15 cellular contexts compared by ENCODE assay signal in the genomic region with DNA sequence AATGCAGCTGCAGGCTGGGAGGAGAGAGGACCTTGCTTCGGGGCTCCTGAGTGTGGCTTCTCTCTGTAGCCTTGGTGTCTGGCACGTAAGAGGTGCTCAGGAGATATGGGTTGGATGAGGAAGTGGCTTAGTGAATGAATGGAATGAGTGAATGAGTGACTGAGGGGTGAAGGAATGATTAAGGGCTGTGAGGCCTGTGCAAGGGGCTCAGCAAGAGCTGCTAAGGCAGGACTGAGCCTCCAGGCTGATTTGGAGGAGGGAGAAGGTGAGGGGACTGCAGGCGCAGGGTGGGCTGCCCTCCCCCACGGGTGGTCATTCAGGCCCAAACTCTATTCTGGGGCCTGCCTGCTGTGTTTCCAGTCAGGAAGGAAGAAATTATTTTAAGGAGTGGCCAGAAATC. TPM values are rescaled to one million over a fixed set of nuclear protein-coding genes. Genes with fewer than 3 reads are reported as not detected.
DNase-seq lines count a peak whose midpoint lies in the region; ATAC-seq, FAIRE-seq and TF ChIP-seq lines count a peak whose summit lies in the region.
"Had no signal": no experiment of that assay in that cellular context is flagged by ENCODE, and none has a peak within 500 bp of the region (broad histone marks: within the 10 kb centered on the region; RNA-seq: fewer than 3 reads in every experiment).

No MANE protein-coding gene starts in this region.

- no peaks in the 10 kb centered on the region for H3K36me3 Mint-ChIP-seq in progenitor cell of endocrine pancreas (ENCODE audit: insufficient read depth)
- H3K36me3 Mint-ChIP-seq in natural killer cell, result no peaks in the 10 kb centered on the region
- H3K36me3 Mint-ChIP-seq: CD4-positive, CD25-positive, alpha-beta regulatory T cell had no signal

- in situ Hi-C loops in HepG2 (cut with HindIII; ENCODE audit: extremely low pct_ligation_motif_present, low pct_unique_long_range_greater_than_20kb), result no loop called here

- FAIRE-seq in HepG2 (lab: Jason Lieb, UNC) (no peak), H1 (lab: Jason Lieb, UNC) (no peak)
- FAIRE-seq: A549, GM19239 had no signal

- H4K91ac ChIP-seq in H1 (replicated peaks; ENCODE audit: insufficient read length, low read length), result no peak overlapping the region

- H3K23me2 ChIP-seq in H1 (ENCODE audit: low read depth, low read length), result no peaks in the 10 kb centered on the region; the same call in 1 of the 2 replicates

- H3K4me3 ChIP-seq in HepG2 (replicated peaks in 1 of 3; ENCODE audit: insufficient read depth in 1 of 3, low read depth in 2 of 3, low read length in 3 of 3), result no peak overlapping the region
- no peak overlapping the region for H3K4me3 ChIP-seq in right lobe of liver
- no peak overlapping the region for H3K4me3 ChIP-seq in H1 (ENCODE audit: extremely low read depth in 1 of 4, insufficient read depth in 2 of 4, low read depth in 3 of 4, low read length in 4 of 4)
- H3K4me3 ChIP-seq: A549, Peyer's patch had no signal

- DNase-seq in HepG2 (ENCODE audit: low spot score), result no peak
- no peak for DNase-seq in right lobe of liver
- DNase-seq in H1 (ENCODE audit: low read depth in 1 of 2, low spot score in 2 of 2), result no peak
- DNase-seq in progenitor cell of endocrine pancreas (ENCODE audit: low spot score, unreplicated experiment), result no peak
- no peak for DNase-seq in natural killer cell
- DNase-seq in activated CD4-positive, alpha-beta T cell treated with anti-CD3 and anti-CD28 coated beads for 48 hours, result no peak
- DNase-seq: CD4-positive, CD25-positive, alpha-beta regulatory T cell; NCI-H187 treated with DMSO at 0.1 percent for 48 hours; NCI-H2171 treated with DMSO at 0.1 percent for 48 hours; NCI-H82; Peyer's patch; Right ventricle myocardium superior had no signal

- H3K56ac ChIP-seq in H1 (replicated peaks; ENCODE audit: insufficient read length, low read depth, low read length), result no peak overlapping the region

- H2BK20ac ChIP-seq in H1 (ENCODE audit: low read length), result no peak overlapping the region

- no peak overlapping the region for H2BK5ac ChIP-seq in H1 (ENCODE audit: low read depth, low read length)

- TF ChIP-seq EP300 in HepG2 (IDR thresholded peaks at IDR 0.05; ENCODE audit: low read depth in 2 of 2, low read length in 2 of 2) (no peak), HepG2 (CRISPR knock-in tag; IDR thresholded peaks at IDR 0.05; ENCODE audit: borderline replicate concordance) (no peak), H1 (IDR thresholded peaks at IDR 0.05; ENCODE audit: borderline replicate concordance in 1 of 2, low read depth in 2 of 2, low read length in 2 of 2) (no peak)

- no peak overlapping the region for H3K14ac ChIP-seq in H1 (ENCODE audit: insufficient read length)

- H3K4me3 Mint-ChIP-seq in progenitor cell of endocrine pancreas (ENCODE audit: low read depth) (no peak overlapping the region), natural killer cell (no peak overlapping the region)
- H3K4me3 Mint-ChIP-seq: CD4-positive, CD25-positive, alpha-beta regulatory T cell had no signal

- H3K23ac ChIP-seq in H1 (ENCODE audit: insufficient read length), result no peak overlapping the region

- H3K4me1 Mint-ChIP-seq in progenitor cell of endocrine pancreas (ENCODE audit: low read depth) (peaks cover 5% of the 10 kb centered on the region), natural killer cell (peaks cover 0 to 13% of the 10 kb centered on the region in 2 donors)

- H3K79me1 ChIP-seq in H1 (ENCODE audit: low read depth, low read length), result no peaks in the 10 kb centered on the region

- H3K36me3 ChIP-seq in HepG2 (replicated peaks in 1 of 2; ENCODE audit: control insufficient read depth in 1 of 2, insufficient read depth in 2 of 2, low read length in 2 of 2) (no peaks in the 10 kb centered on the region), right lobe of liver (no peaks in the 10 kb centered on the region), H1 (ENCODE audit: control insufficient read depth in 2 of 4, insufficient read depth in 4 of 4, low read length in 3 of 4) (no peaks in the 10 kb centered on the region)
- H3K36me3 ChIP-seq: Peyer's patch had no signal

- H3K9ac ChIP-seq in HepG2 (ENCODE audit: insufficient read depth, low read depth, low read length) (no peak overlapping the region), H1 (replicated peaks in 1 of 4; ENCODE audit: extremely low read depth in 1 of 4, low read depth in 3 of 4, low read length in 3 of 4) (no peak overlapping the region)

- H2BK12ac ChIP-seq in H1 (ENCODE audit: low read depth, low read length), result no peak overlapping the region

- CTCF ChIA-PET in HepG2 (lab: Yijun Ruan, JAX; ENCODE audit: low intra/inter-chr PET ratio, low total read pairs), result no interaction called here
- CTCF ChIA-PET in H1 (lab: Charles Lee; ENCODE audit: partially characterized antibody), result interaction anchor here (1.0 to 1.3 kb wide), 3 partner anchors 28 to 39 kb away, joined by 4 read pairs; no protein-coding TSS in a partner anchor

- no peak overlapping the region for H2AK5ac ChIP-seq in H1 (ENCODE audit: low read depth, low read length)

- H4K20me1 ChIP-seq in HepG2 (ENCODE audit: insufficient read depth, low read length), result no peaks in the 10 kb centered on the region
- H4K20me1 ChIP-seq in H1 (replicated peaks in 1 of 2; ENCODE audit: control insufficient read depth in 1 of 2, insufficient read depth in 2 of 2, low read length in 2 of 2), result no peaks in the 10 kb centered on the region

- no peak overlapping the region for H3K4ac ChIP-seq in H1 (replicated peaks; ENCODE audit: insufficient read length, low read depth, low read length)

- TF ChIP-seq POLR2A in HepG2 (IDR thresholded peaks at IDR 0.05; ENCODE audit: insufficient read depth in 1 of 2, low read depth in 2 of 2, low read length in 2 of 2) (no peak), right lobe of liver (IDR thresholded peaks at IDR 0.05) (no peak), H1 (IDR thresholded peaks at IDR 0.05; ENCODE audit: control extremely low read depth in 1 of 2, low read depth in 2 of 2, low read length in 2 of 2) (no peak)

- H3K4me2 ChIP-seq in HepG2 (ENCODE audit: low read depth, low read length) (peak overlapping the region; percentile 20; the same call in 1 of the 2 replicates), H1 (ENCODE audit: insufficient read depth in 1 of 2, low read depth in 2 of 2, low read length in 2 of 2) (no peak overlapping the region)
- H3K4me2 ChIP-seq: A549 had no signal

- ATAC-seq in HepG2 (no peak), right lobe of liver (no peak), natural killer cell (no peak), GM21447 (IDR thresholded peaks at IDR 0.05; ENCODE audit: unreplicated experiment) (no peak)
- ATAC-seq: A549 had no signal

- no peak overlapping the region for H3K27ac ChIP-seq in HepG2 (ENCODE audit: extremely low read length, insufficient read depth, low read length)
- H3K27ac ChIP-seq in right lobe of liver, result no peak overlapping the region
- no peak overlapping the region for H3K27ac ChIP-seq in H1 (ENCODE audit: low read depth, low read length)
- H3K27ac ChIP-seq: A549, Peyer's patch had no signal

- no peak overlapping the region for H4K5ac ChIP-seq in H1 (ENCODE audit: insufficient read length, low read depth, low read length)

- H4K8ac ChIP-seq in H1 (ENCODE audit: extremely low read depth, insufficient read depth, low read length), result no peak overlapping the region

- H2BK15ac ChIP-seq in H1 (ENCODE audit: low read length), result no peak overlapping the region

- WGBS in HepG2 (ENCODE audit: low lambda C conversion rate), result 45% methylated on average over 4 of the region's 4 CpGs
- WGBS in right lobe of liver (ENCODE audit: insufficient coverage, low coverage, low lambda C conversion rate, missing lambda C conversion rate), result 61% methylated on average over 2 of the region's 4 CpGs
- 91% methylated on average over 4 of the region's 4 CpGs; no CpG with 5 or more reads in 1 of the 2 experiments for WGBS in H1 (ENCODE audit: extremely low coverage in 1 of 2, insufficient coverage in 1 of 2, insufficient read length in 1 of 2, insufficient replicate concordance in 2 of 2, low coverage in 1 of 2, low lambda C conversion rate in 2 of 2, missing lambda C conversion rate in 1 of 2), 2 experiments

- H3K9me3 Mint-ChIP-seq in progenitor cell of endocrine pancreas (ENCODE audit: low read depth) (no peaks in the 10 kb centered on the region), natural killer cell (no peaks in the 10 kb centered on the region)
- H3K9me3 Mint-ChIP-seq: CD4-positive, CD25-positive, alpha-beta regulatory T cell had no signal

- no peaks in the 10 kb centered on the region for H3K79me2 ChIP-seq in HepG2 (ENCODE audit: insufficient read depth, low read length)
- H3K79me2 ChIP-seq in H1 (ENCODE audit: control insufficient read depth in 1 of 2, insufficient read depth in 2 of 2, low read length in 2 of 2), result no peaks in the 10 kb centered on the region

- no peaks in the 10 kb centered on the region for H3K4me1 ChIP-seq in HepG2 (ENCODE audit: insufficient read depth, low read length)
- H3K4me1 ChIP-seq in right lobe of liver, result no peaks in the 10 kb centered on the region
- H3K4me1 ChIP-seq in H1 (replicated peaks in 1 of 4; ENCODE audit: control insufficient read depth in 3 of 4, insufficient read depth in 4 of 4, low read length in 3 of 4), result peaks cover 0 to 5% (median 0%) of the 10 kb centered on the region in 4 experiments; a peak in 3 of 7 replicates
- H3K4me1 ChIP-seq: A549, Peyer's patch had no signal

- BruUV-seq in HepG2 (replicated peaks; lab: Mats Ljungman, UMichigan), result no TSS peak

- H2AFZ ChIP-seq in HepG2 (ENCODE audit: low read length) (no peak overlapping the region), H1 (ENCODE audit: low read length) (0 out of 2 replicates have a peak overlapping the region, but pooled peaks have one; percentile 14)

- intact Hi-C loops in HepG2 (cut with micrococcal nuclease; ENCODE audit: unreplicated experiment), result no loop called here
- intact Hi-C loops in right lobe of liver (cut with DNase I), result no loop called here
- intact Hi-C loops in natural killer cell (cut with micrococcal nuclease), result no loop called here

- H3K18ac ChIP-seq in H1 (ENCODE audit: extremely low read depth, low read length), result no peak overlapping the region

- POLR2A ChIA-PET in HepG2 (lab: Yijun Ruan, JAX) (no interaction called here), H1 (lab: Charles Lee; ENCODE audit: partially characterized antibody) (no interaction called here)

- H3K27me3 ChIP-seq in HepG2 (ENCODE audit: control insufficient read depth in 1 of 2, insufficient read depth in 2 of 2, low read length in 2 of 2) (peaks cover 0 to 7% of the 10 kb centered on the region in 2 experiments; a peak in 3 of 5 replicates), right lobe of liver (no peaks in the 10 kb centered on the region), H1 (replicated peaks in 1 of 4; ENCODE audit: control insufficient read depth in 3 of 4, extremely low read depth in 1 of 4, insufficient read depth in 3 of 4, low read length in 3 of 4) (no peaks in the 10 kb centered on the region)
- H3K27me3 ChIP-seq: Peyer's patch had no signal

- H3K27me3 Mint-ChIP-seq in progenitor cell of endocrine pancreas, result peaks cover 12% of the 10 kb centered on the region
- no peaks in the 10 kb centered on the region for H3K27me3 Mint-ChIP-seq in natural killer cell (ENCODE audit: low read depth in 2 of 2)
- H3K27me3 Mint-ChIP-seq: CD4-positive, CD25-positive, alpha-beta regulatory T cell had no signal

- no peak for TF ChIP-seq CTCF in HepG2 (CRISPR knock-in tag; IDR thresholded peaks at IDR 0.05)
- TF ChIP-seq CTCF in right lobe of liver (IDR thresholded peaks at IDR 0.05), result no peak
- TF ChIP-seq CTCF in H1 (IDR thresholded peaks at IDR 0.05; ENCODE audit: control extremely low read depth in 1 of 3, insufficient read depth in 1 of 3, low read depth in 1 of 3, low read length in 3 of 3), result no peak
- no peak for TF ChIP-seq CTCF in progenitor cell of endocrine pancreas (IDR thresholded peaks at IDR 0.05; ENCODE audit: unreplicated experiment)
- TF ChIP-seq CTCF in natural killer cell (IDR thresholded peaks at IDR 0.05), result no peak

- no peak for TF ChIP-seq RAD21 in HepG2 (CRISPR knock-in tag; IDR thresholded peaks at IDR 0.05)
- TF ChIP-seq RAD21 in H1 (IDR thresholded peaks at IDR 0.05 in 1 of 2, conservative IDR thresholded peaks at IDR 0.05 in 1 of 2; ENCODE audit: low read depth in 2 of 2, low read length in 2 of 2), result no peak

- H2BK120ac ChIP-seq in H1 (replicated peaks; ENCODE audit: low read depth, low read length), result no peak overlapping the region

- H3K9me3 ChIP-seq in HepG2 (ENCODE audit: low read length) (no peaks in the 10 kb centered on the region), right lobe of liver (no peaks in the 10 kb centered on the region), H1 (ENCODE audit: insufficient read depth in 2 of 2, low read depth in 1 of 2, low read length in 1 of 2) (no peaks in the 10 kb centered on the region)
- H3K9me3 ChIP-seq: Peyer's patch had no signal

- H3K27ac Mint-ChIP-seq in progenitor cell of endocrine pancreas (peak overlapping the region; percentile 17), natural killer cell (no peak overlapping the region)

RNA-seq across cellular contexts. Expression of a gene that starts 49.7 kb away (rescaled TPM):
- total RNA-seq in HepG2 (2016; rRNA removed; fragmentation: Illumina TruSeq; extraction: Trizol), result 10.3 and 10.4 TPM in 2 replicates
- total RNA-seq in HepG2 (2016; cell fraction: cytosol; rRNA removed; fragmentation: Illumina TruSeq; extraction: Trizol; ENCODE audit: low read depth), result 10.9 and 13.8 TPM in 2 replicates
- total RNA-seq in HepG2 (2016; cell fraction: insoluble cytoplasmic fraction; rRNA removed; fragmentation: Illumina TruSeq; extraction: Trizol), result 9.3 and 9.8 TPM in 2 replicates
- 6.0 and 7.3 TPM in 2 replicates for total RNA-seq in HepG2 (2016; cell fraction: membrane; rRNA removed; fragmentation: Illumina TruSeq; extraction: Trizol)
- total RNA-seq in HepG2 (2016; cell fraction: nucleus; rRNA removed; fragmentation: Illumina TruSeq; extraction: Trizol), result 10.6 and 11.4 TPM in 2 replicates
- polyA plus RNA-seq in HepG2 (2011; rRNA removed), result 12.2 and 13.2 TPM in 2 replicates
- 6.4 and 11.6 TPM in 2 replicates for polyA plus RNA-seq in HepG2 (2011; cell fraction: cytosol; rRNA removed)
- polyA plus RNA-seq in HepG2 (2011; cell fraction: nucleus; rRNA removed), result 4.3 and 6.7 TPM in 2 replicates
- polyA plus RNA-seq in HepG2 (2012), result 6.4 and 6.6 TPM in 2 replicates
- 1.2 and 1.6 TPM in 2 replicates for polyA plus RNA-seq in HepG2 (2016; cell fraction: cytosol; fragmentation: Illumina TruSeq; extraction: Trizol; ENCODE audit: low read depth)
- 4.8 and 6.2 TPM in 2 replicates for polyA plus RNA-seq in HepG2 (2016; cell fraction: insoluble cytoplasmic fraction; fragmentation: Illumina TruSeq; extraction: Trizol; ENCODE audit: low read depth)
- 2.2 and 2.8 TPM in 2 replicates for polyA plus RNA-seq in HepG2 (2016; cell fraction: membrane; fragmentation: Illumina TruSeq; extraction: Trizol; ENCODE audit: low read depth)
- 10.1 and 10.4 TPM in 2 replicates for polyA plus RNA-seq in HepG2 (2016; cell fraction: nucleus; fragmentation: Illumina TruSeq; extraction: Trizol; ENCODE audit: insufficient read depth, low read depth)
- polyA minus RNA-seq in HepG2 (2011; rRNA and poly(A)+ RNA removed; ENCODE audit: low replicate concordance), result 25.6 and 32.5 TPM in 2 replicates
- polyA minus RNA-seq in HepG2 (2011; cell fraction: cytosol; rRNA and poly(A)+ RNA removed), result 14.2 and 18.8 TPM in 2 replicates
- polyA minus RNA-seq in HepG2 (2011; cell fraction: nucleus; rRNA and poly(A)+ RNA removed), result 14.0 and 15.4 TPM in 2 replicates
- 10 to 100 TPM in 3 of 6 experiments, 1 to 10 TPM in 3; 5.7 to 13.2 (median 9.3) TPM for total RNA-seq in right lobe of liver
- total RNA-seq in H1 (2021; fragmentation: NEBNext Ultra II Directional; extraction: Animal tissue kit (Norgen Biotek cat#: 25700)), result 16.6 and 20.9 TPM in 2 replicates
- polyA plus RNA-seq in H1 (2011; rRNA removed), result 9.3 and 11.7 TPM in 2 replicates
- polyA plus RNA-seq in H1 (2011; cell fraction: cytosol; rRNA removed), result 10.1 TPM
- polyA plus RNA-seq in H1 (2011; cell fraction: nucleus; rRNA removed), result 6.1 TPM
- polyA plus RNA-seq in H1 (2012, experiment 1 of 2), result 4.6 to 8.5 TPM (median 6.8 TPM) in 4 replicates
- polyA plus RNA-seq in H1 (2012, experiment 2 of 2), result 1.3 TPM
- 10.8 TPM for polyA plus RNA-seq in H1 (2013, experiment 1 of 2)
- polyA plus RNA-seq in H1 (2013, experiment 2 of 2), result 11.6 TPM
- polyA minus RNA-seq in H1 (2011; rRNA and poly(A)+ RNA removed), result 37.7 and 50.7 TPM in 2 replicates
- polyA minus RNA-seq in H1 (2011; cell fraction: cytosol; rRNA and poly(A)+ RNA removed), result 11.7 TPM
- polyA minus RNA-seq in H1 (2011; cell fraction: nucleus; rRNA and poly(A)+ RNA removed), result 22.2 TPM
- total RNA-seq in progenitor cell of endocrine pancreas, result 17.4 and 18.0 TPM in 2 replicates
- 10 to 100 TPM; 26.6 to 30.9 (median 29.6) TPM for total RNA-seq in natural killer cell
